Comparison of ENCODE assay signal across 1 cellular context in the genomic region with DNA sequence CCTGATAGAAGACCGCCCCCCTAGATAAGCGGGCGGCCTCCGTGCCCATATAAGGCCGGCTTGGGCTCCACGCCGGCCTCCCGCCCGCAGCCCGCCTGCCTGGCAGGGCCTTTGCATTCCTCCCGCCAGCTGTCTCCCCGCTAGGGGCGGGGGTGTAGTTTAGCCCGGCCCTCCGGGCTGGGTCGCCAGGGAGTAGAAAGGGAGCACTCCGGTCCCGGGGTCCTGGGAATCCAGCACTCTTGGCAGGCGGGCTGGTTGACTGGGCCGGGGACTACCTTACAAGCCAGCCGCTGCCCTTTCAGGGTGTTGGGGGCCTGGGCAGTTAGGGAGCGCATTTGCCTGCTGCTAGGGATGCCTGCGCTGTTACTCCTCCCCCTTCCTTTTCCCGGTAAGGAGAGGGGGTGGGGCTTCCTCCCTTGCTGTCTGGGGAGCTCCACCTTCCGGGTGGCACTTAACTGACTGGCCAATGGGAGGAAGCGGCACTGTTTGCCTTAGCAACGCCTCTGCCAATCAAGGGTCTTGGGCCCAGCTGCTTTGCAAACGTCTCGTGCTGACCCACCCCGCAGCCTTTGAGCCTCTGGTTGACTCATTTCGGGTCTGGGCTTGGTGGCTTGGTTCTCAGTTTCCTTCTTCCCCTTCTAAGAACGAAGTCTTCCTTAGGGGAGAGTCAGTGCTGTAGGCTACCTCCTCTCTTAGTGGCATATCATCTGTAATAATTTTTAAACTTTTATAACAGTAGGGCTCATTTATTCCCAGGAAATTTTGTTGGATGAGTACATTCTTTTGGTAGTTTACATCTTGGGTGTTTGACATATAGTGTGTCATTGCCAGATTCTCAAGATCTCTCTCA.
TF ChIP-seq lines count a peak whose summit lies in the region.

No MANE protein-coding gene starts in this region.

TF ChIP-seq in H1, 55 proteins besides CTCF, POLR2A, EP300 and RAD21 (continues in another document):
- TF ChIP-seq MAFK (IDR thresholded peaks at IDR 0.05; ENCODE audit: low read depth, low read length) (no peak), BRCA1 (IDR thresholded peaks at IDR 0.05; ENCODE audit: low read depth, low read length) (no peak), TBP (IDR thresholded peaks at IDR 0.05; ENCODE audit: low read depth, low read length) (0 out of 2 replicates have a peak, but pooled peaks have one; percentile 37), TEAD4 (IDR thresholded peaks at IDR 0.05; ENCODE audit: low read depth, low read length) (peak; percentile 87), CTBP2 (IDR thresholded peaks at IDR 0.05; ENCODE audit: borderline replicate concordance, insufficient read depth, insufficient read length, low read length) (no peak), SAP30 (IDR thresholded peaks at IDR 0.05; ENCODE audit: insufficient read depth, insufficient replicate concordance, low read length) (peak; percentile 40), NRF1 (IDR thresholded peaks at IDR 0.05; ENCODE audit: low read depth, low read length) (no peak), CBX5 (IDR thresholded peaks at IDR 0.05; ENCODE audit: low read depth, low read length) (no peak), CHD2 (IDR thresholded peaks at IDR 0.05; ENCODE audit: low read length) (peak; percentile 76), SP4 (IDR thresholded peaks at IDR 0.05; ENCODE audit: low read length) (peak; percentile 84; the same call in 1 of the 2 replicates), YY1 (IDR thresholded peaks at IDR 0.05; ENCODE audit: low read depth, low read length) (no peak), HDAC6 (IDR thresholded peaks at IDR 0.05; ENCODE audit: low read depth, low read length) (no peak), TAF7 (optimal IDR thresholded peaks at IDR 0.05; ENCODE audit: borderline replicate concordance, low read depth, low read length) (peak; percentile 53), TAF1 (IDR thresholded peaks at IDR 0.05; ENCODE audit: low read depth, low read length) (peak; percentile 67; the same call in 1 of the 2 replicates), POLR2AphosphoS5 (IDR thresholded peaks at IDR 0.05; ENCODE audit: low read depth, low read length) (no peak; the same call in none of the 2 replicates), ZNF274 (IDR thresholded peaks at IDR 0.05; ENCODE audit: borderline replicate concordance, extremely low read depth, low read length) (no peak), RNF2 (IDR thresholded peaks at IDR 0.05; ENCODE audit: borderline replicate concordance, low read depth, low read length, missing control alignments, poor library complexity, severe bottlenecking) (no peak), KDM1A (IDR thresholded peaks at IDR 0.05; ENCODE audit: borderline replicate concordance, low read length) (no peak), GTF2F1 (IDR thresholded peaks at IDR 0.05; ENCODE audit: borderline replicate concordance, low read depth, low read length) (no peak), SIX5 (IDR thresholded peaks at IDR 0.05; ENCODE audit: low read depth, low read length) (no peak), CREB1 (IDR thresholded peaks at IDR 0.05) (no peak), GABPA (IDR thresholded peaks at IDR 0.05; ENCODE audit: borderline replicate concordance, insufficient read depth, low read length) (peak; percentile 54; the same call in 1 of the 2 replicates), BACH1 (IDR thresholded peaks at IDR 0.05; ENCODE audit: low read length) (no peak), CBX8 (IDR thresholded peaks at IDR 0.05; ENCODE audit: borderline replicate concordance, low read depth, low read length) (no peak), BCL11A (IDR thresholded peaks at IDR 0.05; ENCODE audit: low read depth in 2 of 2, low read length in 2 of 2) (no peak), SIRT6 (IDR thresholded peaks at IDR 0.05; ENCODE audit: low read length) (no peak), ASH2L (IDR thresholded peaks at IDR 0.05; ENCODE audit: low read length) (peak; percentile 55), SP1 (IDR thresholded peaks at IDR 0.05; ENCODE audit: low read depth, low read length) (peak; percentile 91), SUZ12 (IDR thresholded peaks at IDR 0.05; ENCODE audit: low read length) (no peak), KDM4A (IDR thresholded peaks at IDR 0.05; ENCODE audit: low read depth, low read length, severe bottlenecking) (no peak), RXRA (IDR thresholded peaks at IDR 0.05; ENCODE audit: insufficient read depth, low read depth, low read length) (no peak), PHF8 (conservative IDR thresholded peaks at IDR 0.05; ENCODE audit: low read depth, low read length) (peak; percentile 50; the same call in 1 of the 2 replicates), RFX5 (IDR thresholded peaks at IDR 0.05; ENCODE audit: borderline replicate concordance, low read depth, low read length) (no peak), JUND (IDR thresholded peaks at IDR 0.05; ENCODE audit: low read length) (no peak; the same call in 1 of the 2 replicates), SRF (IDR thresholded peaks at IDR 0.05; ENCODE audit: low read depth, low read length) (peak; percentile 99), POU5F1 (IDR thresholded peaks at IDR 0.05; ENCODE audit: low read depth, low read length) (no peak), KDM5A (IDR thresholded peaks at IDR 0.05; ENCODE audit: low read length) (no peak), RBBP5 (IDR thresholded peaks at IDR 0.05; ENCODE audit: borderline replicate concordance, low read depth, low read length) (peak; percentile 48; the same call in 1 of the 2 replicates), TCF12 (IDR thresholded peaks at IDR 0.05; ENCODE audit: low read depth, low read length) (peak; percentile 83; the same call in 1 of the 2 replicates), SIN3A (conservative IDR thresholded peaks at IDR 0.05 in 1 of 2, IDR thresholded peaks at IDR 0.05 in 1 of 2; ENCODE audit: low read depth in 1 of 2, low read length in 2 of 2) (peak; percentile 89 to 97; a peak in 3 of 4 replicates), JUN (IDR thresholded peaks at IDR 0.05; ENCODE audit: low read depth, low read length) (no peak), SP2 (IDR thresholded peaks at IDR 0.05; ENCODE audit: low read length) (no peak), CEBPB (IDR thresholded peaks at IDR 0.05; ENCODE audit: low read depth, low read length) (no peak), CHD1 (IDR thresholded peaks at IDR 0.05; ENCODE audit: low read depth, low read length) (no peak), EZH2 (IDR thresholded peaks at IDR 0.05; ENCODE audit: low read depth, low read length, severe bottlenecking) (no peak), HDAC2 (IDR thresholded peaks at IDR 0.05; ENCODE audit: borderline replicate concordance in 1 of 2, low read depth in 2 of 2, low read length in 2 of 2) (no peak), NANOG (IDR thresholded peaks at IDR 0.05; ENCODE audit: insufficient read depth, low read depth, low read length, poor library complexity, severe bottlenecking) (no peak), FOSL1 (IDR thresholded peaks at IDR 0.05; ENCODE audit: insufficient read depth, low read depth, low read length) (no peak)
- TF ChIP-seq, protein P1, sequence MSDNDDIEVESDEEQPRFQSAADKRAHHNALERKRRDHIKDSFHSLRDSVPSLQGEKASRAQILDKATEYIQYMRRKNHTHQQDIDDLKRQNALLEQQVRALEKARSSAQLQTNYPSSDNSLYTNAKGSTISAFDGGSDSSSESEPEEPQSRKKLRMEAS (IDR thresholded peaks at IDR 0.05) = no peak; the same call in none of the 2 replicates
- TF ChIP-seq, protein P2, sequence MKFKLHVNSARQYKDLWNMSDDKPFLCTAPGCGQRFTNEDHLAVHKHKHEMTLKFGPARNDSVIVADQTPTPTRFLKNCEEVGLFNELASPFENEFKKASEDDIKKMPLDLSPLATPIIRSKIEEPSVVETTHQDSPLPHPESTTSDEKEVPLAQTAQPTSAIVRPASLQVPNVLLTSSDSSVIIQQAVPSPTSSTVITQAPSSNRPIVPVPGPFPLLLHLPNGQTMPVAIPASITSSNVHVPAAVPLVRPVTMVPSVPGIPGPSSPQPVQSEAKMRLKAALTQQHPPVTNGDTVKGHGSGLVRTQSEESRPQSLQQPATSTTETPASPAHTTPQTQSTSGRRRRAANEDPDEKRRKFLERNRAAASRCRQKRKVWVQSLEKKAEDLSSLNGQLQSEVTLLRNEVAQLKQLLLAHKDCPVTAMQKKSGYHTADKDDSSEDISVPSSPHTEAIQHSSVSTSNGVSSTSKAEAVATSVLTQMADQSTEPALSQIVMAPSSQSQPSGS (IDR thresholded peaks at IDR 0.05; ENCODE audit: low read length) = no peak
- TF ChIP-seq, protein P3, sequence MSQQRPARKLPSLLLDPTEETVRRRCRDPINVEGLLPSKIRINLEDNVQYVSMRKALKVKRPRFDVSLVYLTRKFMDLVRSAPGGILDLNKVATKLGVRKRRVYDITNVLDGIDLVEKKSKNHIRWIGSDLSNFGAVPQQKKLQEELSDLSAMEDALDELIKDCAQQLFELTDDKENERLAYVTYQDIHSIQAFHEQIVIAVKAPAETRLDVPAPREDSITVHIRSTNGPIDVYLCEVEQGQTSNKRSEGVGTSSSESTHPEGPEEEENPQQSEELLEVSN (IDR thresholded peaks at IDR 0.05) = no peak; the same call in 1 of the 2 replicates
- TF ChIP-seq, protein P4, sequence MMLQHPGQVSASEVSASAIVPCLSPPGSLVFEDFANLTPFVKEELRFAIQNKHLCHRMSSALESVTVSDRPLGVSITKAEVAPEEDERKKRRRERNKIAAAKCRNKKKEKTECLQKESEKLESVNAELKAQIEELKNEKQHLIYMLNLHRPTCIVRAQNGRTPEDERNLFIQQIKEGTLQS (IDR thresholded peaks at IDR 0.05; ENCODE audit: insufficient read depth, low read depth, low read length) = no peak
- TF ChIP-seq, protein P5, sequence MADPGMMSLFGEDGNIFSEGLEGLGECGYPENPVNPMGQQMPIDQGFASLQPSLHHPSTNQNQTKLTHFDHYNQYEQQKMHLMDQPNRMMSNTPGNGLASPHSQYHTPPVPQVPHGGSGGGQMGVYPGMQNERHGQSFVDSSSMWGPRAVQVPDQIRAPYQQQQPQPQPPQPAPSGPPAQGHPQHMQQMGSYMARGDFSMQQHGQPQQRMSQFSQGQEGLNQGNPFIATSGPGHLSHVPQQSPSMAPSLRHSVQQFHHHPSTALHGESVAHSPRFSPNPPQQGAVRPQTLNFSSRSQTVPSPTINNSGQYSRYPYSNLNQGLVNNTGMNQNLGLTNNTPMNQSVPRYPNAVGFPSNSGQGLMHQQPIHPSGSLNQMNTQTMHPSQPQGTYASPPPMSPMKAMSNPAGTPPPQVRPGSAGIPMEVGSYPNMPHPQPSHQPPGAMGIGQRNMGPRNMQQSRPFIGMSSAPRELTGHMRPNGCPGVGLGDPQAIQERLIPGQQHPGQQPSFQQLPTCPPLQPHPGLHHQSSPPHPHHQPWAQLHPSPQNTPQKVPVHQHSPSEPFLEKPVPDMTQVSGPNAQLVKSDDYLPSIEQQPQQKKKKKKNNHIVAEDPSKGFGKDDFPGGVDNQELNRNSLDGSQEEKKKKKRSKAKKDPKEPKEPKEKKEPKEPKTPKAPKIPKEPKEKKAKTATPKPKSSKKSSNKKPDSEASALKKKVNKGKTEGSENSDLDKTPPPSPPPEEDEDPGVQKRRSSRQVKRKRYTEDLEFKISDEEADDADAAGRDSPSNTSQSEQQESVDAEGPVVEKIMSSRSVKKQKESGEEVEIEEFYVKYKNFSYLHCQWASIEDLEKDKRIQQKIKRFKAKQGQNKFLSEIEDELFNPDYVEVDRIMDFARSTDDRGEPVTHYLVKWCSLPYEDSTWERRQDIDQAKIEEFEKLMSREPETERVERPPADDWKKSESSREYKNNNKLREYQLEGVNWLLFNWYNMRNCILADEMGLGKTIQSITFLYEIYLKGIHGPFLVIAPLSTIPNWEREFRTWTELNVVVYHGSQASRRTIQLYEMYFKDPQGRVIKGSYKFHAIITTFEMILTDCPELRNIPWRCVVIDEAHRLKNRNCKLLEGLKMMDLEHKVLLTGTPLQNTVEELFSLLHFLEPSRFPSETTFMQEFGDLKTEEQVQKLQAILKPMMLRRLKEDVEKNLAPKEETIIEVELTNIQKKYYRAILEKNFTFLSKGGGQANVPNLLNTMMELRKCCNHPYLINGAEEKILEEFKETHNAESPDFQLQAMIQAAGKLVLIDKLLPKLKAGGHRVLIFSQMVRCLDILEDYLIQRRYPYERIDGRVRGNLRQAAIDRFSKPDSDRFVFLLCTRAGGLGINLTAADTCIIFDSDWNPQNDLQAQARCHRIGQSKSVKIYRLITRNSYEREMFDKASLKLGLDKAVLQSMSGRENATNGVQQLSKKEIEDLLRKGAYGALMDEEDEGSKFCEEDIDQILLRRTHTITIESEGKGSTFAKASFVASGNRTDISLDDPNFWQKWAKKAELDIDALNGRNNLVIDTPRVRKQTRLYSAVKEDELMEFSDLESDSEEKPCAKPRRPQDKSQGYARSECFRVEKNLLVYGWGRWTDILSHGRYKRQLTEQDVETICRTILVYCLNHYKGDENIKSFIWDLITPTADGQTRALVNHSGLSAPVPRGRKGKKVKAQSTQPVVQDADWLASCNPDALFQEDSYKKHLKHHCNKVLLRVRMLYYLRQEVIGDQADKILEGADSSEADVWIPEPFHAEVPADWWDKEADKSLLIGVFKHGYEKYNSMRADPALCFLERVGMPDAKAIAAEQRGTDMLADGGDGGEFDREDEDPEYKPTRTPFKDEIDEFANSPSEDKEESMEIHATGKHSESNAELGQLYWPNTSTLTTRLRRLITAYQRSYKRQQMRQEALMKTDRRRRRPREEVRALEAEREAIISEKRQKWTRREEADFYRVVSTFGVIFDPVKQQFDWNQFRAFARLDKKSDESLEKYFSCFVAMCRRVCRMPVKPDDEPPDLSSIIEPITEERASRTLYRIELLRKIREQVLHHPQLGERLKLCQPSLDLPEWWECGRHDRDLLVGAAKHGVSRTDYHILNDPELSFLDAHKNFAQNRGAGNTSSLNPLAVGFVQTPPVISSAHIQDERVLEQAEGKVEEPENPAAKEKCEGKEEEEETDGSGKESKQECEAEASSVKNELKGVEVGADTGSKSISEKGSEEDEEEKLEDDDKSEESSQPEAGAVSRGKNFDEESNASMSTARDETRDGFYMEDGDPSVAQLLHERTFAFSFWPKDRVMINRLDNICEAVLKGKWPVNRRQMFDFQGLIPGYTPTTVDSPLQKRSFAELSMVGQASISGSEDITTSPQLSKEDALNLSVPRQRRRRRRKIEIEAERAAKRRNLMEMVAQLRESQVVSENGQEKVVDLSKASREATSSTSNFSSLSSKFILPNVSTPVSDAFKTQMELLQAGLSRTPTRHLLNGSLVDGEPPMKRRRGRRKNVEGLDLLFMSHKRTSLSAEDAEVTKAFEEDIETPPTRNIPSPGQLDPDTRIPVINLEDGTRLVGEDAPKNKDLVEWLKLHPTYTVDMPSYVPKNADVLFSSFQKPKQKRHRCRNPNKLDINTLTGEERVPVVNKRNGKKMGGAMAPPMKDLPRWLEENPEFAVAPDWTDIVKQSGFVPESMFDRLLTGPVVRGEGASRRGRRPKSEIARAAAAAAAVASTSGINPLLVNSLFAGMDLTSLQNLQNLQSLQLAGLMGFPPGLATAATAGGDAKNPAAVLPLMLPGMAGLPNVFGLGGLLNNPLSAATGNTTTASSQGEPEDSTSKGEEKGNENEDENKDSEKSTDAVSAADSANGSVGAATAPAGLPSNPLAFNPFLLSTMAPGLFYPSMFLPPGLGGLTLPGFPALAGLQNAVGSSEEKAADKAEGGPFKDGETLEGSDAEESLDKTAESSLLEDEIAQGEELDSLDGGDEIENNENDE (IDR thresholded peaks at IDR 0.05; ENCODE audit: insufficient replicate concordance, low read length) = no peak
- TF ChIP-seq, protein P6, sequence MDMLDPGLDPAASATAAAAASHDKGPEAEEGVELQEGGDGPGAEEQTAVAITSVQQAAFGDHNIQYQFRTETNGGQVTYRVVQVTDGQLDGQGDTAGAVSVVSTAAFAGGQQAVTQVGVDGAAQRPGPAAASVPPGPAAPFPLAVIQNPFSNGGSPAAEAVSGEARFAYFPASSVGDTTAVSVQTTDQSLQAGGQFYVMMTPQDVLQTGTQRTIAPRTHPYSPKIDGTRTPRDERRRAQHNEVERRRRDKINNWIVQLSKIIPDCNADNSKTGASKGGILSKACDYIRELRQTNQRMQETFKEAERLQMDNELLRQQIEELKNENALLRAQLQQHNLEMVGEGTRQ (IDR thresholded peaks at IDR 0.05; ENCODE audit: low read length) = 0 out of 2 replicates have a peak, but pooled peaks have one; percentile 10
